17 cellular contexts compared by ENCODE assay signal in genomic region chr12:2298556-2299195, GRCh38.
DNase-seq lines count a peak whose midpoint lies in the region; ATAC-seq and TF ChIP-seq lines count a peak whose summit lies in the region.
"Had no signal": no experiment of that assay in that cellular context is flagged by ENCODE, and none has a peak within 500 bp of the region (broad histone marks: within the 10 kb centered on the region; RNA-seq: fewer than 3 reads in every experiment).

No MANE protein-coding gene starts in this region.

- no peak overlapping the region for H3K14ac ChIP-seq in neuronal stem cell (ENCODE audit: low read length)

- CTCF ChIA-PET in PC-9 (lab: Charles Lee): no interaction called here

- H3K79me2 ChIP-seq in PC-9 (ENCODE audit: low read depth): no peaks in the 10 kb centered on the region

- no peak for ATAC-seq in psoas muscle
- no peak for ATAC-seq in GM21723 (IDR thresholded peaks at IDR 0.05; ENCODE audit: unreplicated experiment)
- ATAC-seq: A549 had no signal

- no peaks in the 10 kb centered on the region for H3K79me1 ChIP-seq in neuronal stem cell (ENCODE audit: low read depth, low read length)

- H3K27me3 ChIP-seq in BLaER1 treated with 17β-estradiol and CSF1 and Interleukin-3, amounts not matched to agents 10 nM and 100 nM: no peaks in the 10 kb centered on the region
- no peaks in the 10 kb centered on the region for H3K27me3 ChIP-seq in HL-60 (ENCODE audit: insufficient read depth, poor library complexity, severe bottlenecking)
- peaks cover 5% of the 10 kb centered on the region for H3K27me3 ChIP-seq in kidney epithelial cell (ENCODE audit: control insufficient read depth, insufficient read depth, low read length)
- no peaks in the 10 kb centered on the region for H3K27me3 ChIP-seq in neuronal stem cell (ENCODE audit: control insufficient read depth in 3 of 3, insufficient read depth in 3 of 3, low read depth in 1 of 3, low read length in 3 of 3)
- H3K27me3 ChIP-seq in psoas muscle (ENCODE audit: insufficient read depth in 3 of 3, low read length in 2 of 3): peaks cover 0 to 8% (median 0%) of the 10 kb centered on the region in 3 donors
- H3K27me3 ChIP-seq in PC-9 (ENCODE audit: insufficient read depth, low read depth): peaks cover 92% of the 10 kb centered on the region

- H2BK120ac ChIP-seq in neuronal stem cell (ENCODE audit: low read depth, low read length): no peak overlapping the region

- H3K4me3 ChIP-seq in BLaER1 treated with 17β-estradiol and CSF1 and Interleukin-3, amounts not matched to agents 10 nM and 100 nM: no peak overlapping the region
- H3K4me3 ChIP-seq in HL-60 (replicated peaks; ENCODE audit: insufficient read depth, low read length) (no peak overlapping the region), kidney epithelial cell (ENCODE audit: low read depth, low read length) (no peak overlapping the region), neuronal stem cell (ENCODE audit: low read length in 2 of 2) (no peak overlapping the region), psoas muscle (no peak overlapping the region), PC-9 (no peak overlapping the region)
- H3K4me3 ChIP-seq: A549, SJCRH30 had no signal

- no peak overlapping the region for H4K91ac ChIP-seq in neuronal stem cell (ENCODE audit: low read depth, low read length, poor library complexity)

- H4K20me1 ChIP-seq in BLaER1 treated with 17β-estradiol and CSF1 and Interleukin-3, amounts not matched to agents 10 nM and 100 nM: no peaks in the 10 kb centered on the region
- no peaks in the 10 kb centered on the region for H4K20me1 ChIP-seq in PC-9 (ENCODE audit: insufficient read depth)

- no CpG with 5 or more reads among the region's 12 CpGs for WGBS in neuronal stem cell (ENCODE audit: extremely low coverage in 2 of 2, insufficient read length in 2 of 2, insufficient replicate concordance in 1 of 2), 2 donors
- WGBS in psoas muscle, 3 donors: 85 to 86% (median 86%) methylated on average over 12 of the region's 12 CpGs

- intact Hi-C loops in psoas muscle (cut with DNase I) (loop anchor here in 1 of 2 donors (10.0 kb wide), 1 partner anchor 286 kb away; no protein-coding TSS in a partner anchor), PC-9 (cut with micrococcal nuclease; ENCODE audit: unreplicated experiment) (no loop called here)

- H3K9me3 ChIP-seq in BLaER1 treated with 17β-estradiol and CSF1 and Interleukin-3, amounts not matched to agents 10 nM and 100 nM (replicated peaks in 1 of 11): no peaks in the 10 kb centered on the region
- H3K9me3 ChIP-seq in neuronal stem cell (replicated peaks in 1 of 2; ENCODE audit: control insufficient read depth in 2 of 2, insufficient read depth in 1 of 2, low read depth in 1 of 2, low read length in 2 of 2): no peaks in the 10 kb centered on the region
- no peaks in the 10 kb centered on the region for H3K9me3 ChIP-seq in psoas muscle
- H3K9me3 ChIP-seq in PC-9 (ENCODE audit: insufficient read depth, low read depth): no peaks in the 10 kb centered on the region
- H3K9me3 ChIP-seq: A549, BE2C, SJCRH30 had no signal

- POLR2A ChIA-PET in PC-9 (lab: Charles Lee; ENCODE audit: unreplicated experiment): no interaction called here

- no peak overlapping the region for H2BK5ac ChIP-seq in neuronal stem cell (ENCODE audit: low read length)

- no peak overlapping the region for H3K4ac ChIP-seq in neuronal stem cell (ENCODE audit: low read length)

- no peak overlapping the region for H2BK12ac ChIP-seq in neuronal stem cell (ENCODE audit: low read length)

- no peak for TF ChIP-seq CTCF in HL-60 (IDR thresholded peaks at IDR 0.05; ENCODE audit: insufficient read depth, low read length)
- no peak for TF ChIP-seq CTCF in kidney epithelial cell (IDR thresholded peaks at IDR 0.05; ENCODE audit: insufficient read depth, low read length, poor library complexity, severe bottlenecking)
- no peak for TF ChIP-seq CTCF in psoas muscle (IDR thresholded peaks at IDR 0.05)
- TF ChIP-seq CTCF in PC-9 (conservative IDR thresholded peaks at IDR 0.05): no peak

- no peaks in the 10 kb centered on the region for H3F3A ChIP-seq in PC-9 (ENCODE audit: insufficient read depth, low read depth)

- H2AFZ ChIP-seq in neuronal stem cell (ENCODE audit: low read length) (no peak overlapping the region), PC-9 (no peak overlapping the region)

- H3K18ac ChIP-seq in neuronal stem cell (ENCODE audit: low read length): peak overlapping the region; percentile 45

- DNase-seq in HL-60 (ENCODE audit: low read depth in 1 of 2, low spot score in 1 of 2) (no peak), kidney epithelial cell (ENCODE audit: low read depth) (peak; percentile 25), neuronal stem cell (ENCODE audit: low spot score) (no peak), psoas muscle (no peak), PC-9 (no peak), NCI-H187 treated with DMSO at 0.1 percent for 48 hours (lab: John Stamatoyannopoulos, UW) (no peak)
- DNase-seq: BE2C; CD4-positive, alpha-beta T cell; DMS 273 treated with DMSO at 0.1 percent for 48 hours; GDM1; NCI-H1436 treated with DMSO at 0.1 percent for 48 hours; NCI-H748 treated with DMSO at 0.1 percent for 48 hours; SJCRH30 had no signal

- no peaks in the 10 kb centered on the region for H3K9me2 ChIP-seq in PC-9 (ENCODE audit: insufficient read depth)

- peaks cover 71 to 99% (median 96%) of the 10 kb centered on the region in 10 experiments for H3K4me1 ChIP-seq in BLaER1 treated with 17β-estradiol and CSF1 and Interleukin-3, amounts not matched to agents 10 nM and 100 nM
- H3K4me1 ChIP-seq in neuronal stem cell (ENCODE audit: control insufficient read depth in 2 of 2, insufficient read depth in 1 of 2, low read depth in 1 of 2, low read length in 2 of 2) (peaks cover 0 to 5% of the 10 kb centered on the region in 2 donors), psoas muscle (no peaks in the 10 kb centered on the region), PC-9 (replicated peaks; ENCODE audit: insufficient read depth) (no peaks in the 10 kb centered on the region)
- H3K4me1 ChIP-seq: A549, BE2C, SJCRH30 had no signal

- 0 out of 22 replicates have a peak overlapping the region, but pooled peaks of 2 of the 11 experiments have one; percentile 2 to 6 for H3K9ac ChIP-seq in BLaER1 treated with 17β-estradiol and CSF1 and Interleukin-3, amounts not matched to agents 10 nM and 100 nM
- no peak overlapping the region for H3K9ac ChIP-seq in neuronal stem cell (ENCODE audit: low read depth, low read length, poor library complexity)
- H3K9ac ChIP-seq: KMS-11 had no signal

- no TSS peak for BruUV-seq in PC-9 (replicated peaks; lab: Mats Ljungman, UMichigan)

- peak overlapping the region in 9 of 11 experiments; percentile 2 to 94 (median 87); a peak in 17 of 22 replicates for H3K27ac ChIP-seq in BLaER1 treated with 17β-estradiol and CSF1 and Interleukin-3, amounts not matched to agents 10 nM and 100 nM
- H3K27ac ChIP-seq in HL-60 (replicated peaks): peak overlapping the region; percentile 10; the same call in 1 of the 2 replicates
- no peak overlapping the region for H3K27ac ChIP-seq in neuronal stem cell (replicated peaks; ENCODE audit: low read length)
- no peak overlapping the region for H3K27ac ChIP-seq in psoas muscle
- H3K27ac ChIP-seq in PC-9: no peak overlapping the region
- H3K27ac ChIP-seq: A549, KMS-11, SJCRH30 had no signal

- no peak overlapping the region for H4K8ac ChIP-seq in neuronal stem cell (ENCODE audit: low read depth, low read length)

- no peak overlapping the region for H2BK15ac ChIP-seq in neuronal stem cell (ENCODE audit: low read length)

- H2AK5ac ChIP-seq in neuronal stem cell (ENCODE audit: low read depth, low read length): no peak overlapping the region

- no peaks in the 10 kb centered on the region for H3K36me3 ChIP-seq in BLaER1 treated with 17β-estradiol and CSF1 and Interleukin-3, amounts not matched to agents 10 nM and 100 nM
- H3K36me3 ChIP-seq in kidney epithelial cell (ENCODE audit: control insufficient read depth, insufficient read depth, low read length): no peaks in the 10 kb centered on the region
- H3K36me3 ChIP-seq in neuronal stem cell (replicated peaks in 1 of 2; ENCODE audit: control insufficient read depth in 2 of 2, insufficient read depth in 2 of 2, low read length in 2 of 2): no peaks in the 10 kb centered on the region
- no peaks in the 10 kb centered on the region for H3K36me3 ChIP-seq in psoas muscle (ENCODE audit: insufficient read depth in 1 of 2, low read depth in 1 of 2)
- H3K36me3 ChIP-seq in PC-9 (ENCODE audit: low read depth): no peaks in the 10 kb centered on the region
- H3K36me3 ChIP-seq: BE2C, SJCRH30 had no signal

- no peak overlapping the region for H3K23ac ChIP-seq in neuronal stem cell (ENCODE audit: low read depth, low read length, poor library complexity)

- H3K4me2 ChIP-seq in BLaER1 treated with 17β-estradiol and CSF1 and Interleukin-3, amounts not matched to agents 10 nM and 100 nM: peak overlapping the region; percentile 72 to 92 (median 86)
- H3K4me2 ChIP-seq in neuronal stem cell (ENCODE audit: insufficient read depth, low read length, poor library complexity, severe bottlenecking) (no peak overlapping the region), PC-9 (no peak overlapping the region)
- H3K4me2 ChIP-seq: A549, KMS-11 had no signal

Comparison
In these comparisons a context has a peak if more than half of its experiments do, and no peak if none do; other contexts are left out.
1. H3K27ac ChIP-seq: peak in BLaER1 treated with 17β-estradiol and CSF1 and Interleukin-3, amounts not matched to agents 10 nM and 100 nM (9 of 11) and HL-60 (single experiment); none in neuronal stem cell (single experiment), psoas muscle (single experiment) and PC-9 (single experiment).
2. H3K4me2 ChIP-seq: peak in BLaER1 treated with 17β-estradiol and CSF1 and Interleukin-3, amounts not matched to agents 10 nM and 100 nM (11 of 11); none in neuronal stem cell (single experiment) and PC-9 (single experiment).